1 cellular context compared by ENCODE assay signal in genomic region chr17:50022463-50023130, GRCh38.
TF ChIP-seq lines count a peak whose summit lies in the region.

No MANE protein-coding gene starts in this region.

TF ChIP-seq in WTC11, 78 proteins besides CTCF, POLR2A, EP300 and RAD21:
- TF ChIP-seq ZNF396 (CRISPR knock-in tag; IDR thresholded peaks at IDR 0.05; ENCODE audit: borderline replicate concordance) (no peak), HMGXB4 (CRISPR knock-in tag; IDR thresholded peaks at IDR 0.05) (no peak), ZBTB21 (CRISPR knock-in tag; IDR thresholded peaks at IDR 0.05; ENCODE audit: borderline replicate concordance) (no peak), NFATC4 (CRISPR knock-in tag; IDR thresholded peaks at IDR 0.05) (no peak), MLX (CRISPR knock-in tag; IDR thresholded peaks at IDR 0.05) (no peak), ETV6 (CRISPR knock-in tag; IDR thresholded peaks at IDR 0.05) (no peak), FOXK1 (CRISPR knock-in tag; IDR thresholded peaks at IDR 0.05) (no peak), ZSCAN18 (CRISPR knock-in tag; IDR thresholded peaks at IDR 0.05) (no peak), TEAD1 (CRISPR knock-in tag; IDR thresholded peaks at IDR 0.05) (no peak), ATF1 (CRISPR knock-in tag; IDR thresholded peaks at IDR 0.05) (no peak), ZNF232 (CRISPR knock-in tag; IDR thresholded peaks at IDR 0.05) (no peak), ATF6 (CRISPR knock-in tag; IDR thresholded peaks at IDR 0.05) (no peak), ZNF138 (CRISPR knock-in tag; conservative IDR thresholded peaks at IDR 0.05) (no peak), ZMAT4 (CRISPR knock-in tag; IDR thresholded peaks at IDR 0.05) (no peak), ARID4B (CRISPR knock-in tag; IDR thresholded peaks at IDR 0.05; ENCODE audit: borderline replicate concordance) (no peak), MAX (CRISPR knock-in tag; IDR thresholded peaks at IDR 0.05) (no peak), NR2C2 (CRISPR knock-in tag; IDR thresholded peaks at IDR 0.05) (no peak), ATF2 (CRISPR knock-in tag; IDR thresholded peaks at IDR 0.05; ENCODE audit: borderline replicate concordance, low read depth) (no peak)
TF ChIP-seq in WTC11: peak in this region for 0.
